In the genomic region with DNA sequence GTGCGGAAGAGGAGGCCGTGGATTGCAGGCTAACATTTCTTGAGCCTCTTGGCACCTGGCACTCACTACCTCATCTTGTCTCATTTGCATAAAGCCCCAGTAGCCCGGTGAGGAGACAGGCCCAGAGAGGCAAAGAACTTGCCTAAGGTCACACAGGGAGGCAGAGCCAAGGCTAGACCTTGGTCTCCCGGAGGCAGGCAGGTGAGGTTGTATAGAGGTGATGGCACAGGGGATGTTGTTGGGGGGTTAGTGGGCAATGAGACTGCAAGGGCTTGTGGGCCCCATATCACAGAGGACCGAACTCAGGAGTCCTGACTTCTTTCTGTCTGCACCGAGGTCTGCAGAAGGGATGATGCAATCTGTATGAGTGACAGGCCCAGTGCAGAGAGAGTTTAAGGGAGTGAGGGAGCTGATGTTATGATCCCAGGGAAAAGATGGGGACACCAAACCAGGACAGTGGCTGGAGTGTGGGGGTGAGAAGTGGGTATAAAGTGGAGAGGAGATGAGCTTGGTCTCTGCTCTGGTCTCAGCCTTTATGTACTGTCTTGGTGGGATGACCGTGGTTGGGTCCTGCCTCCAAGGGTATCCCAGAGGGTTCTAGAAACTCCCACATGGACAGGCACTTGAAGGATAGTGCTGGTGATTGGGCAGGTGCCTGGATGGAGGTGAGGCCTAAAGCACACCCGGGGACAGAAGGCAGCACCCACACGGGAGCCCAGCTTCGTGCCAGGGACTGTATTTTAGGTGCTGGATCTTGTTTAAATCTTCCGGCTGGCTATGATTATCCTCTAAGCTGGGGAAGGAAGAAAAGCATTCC, we compare ENCODE assay signal across 9 cellular contexts. TPM values are rescaled to one million over a fixed set of nuclear protein-coding genes. Genes with fewer than 3 reads are reported as not detected.
DNase-seq lines count a peak whose midpoint lies in the region; ATAC-seq and TF ChIP-seq lines count a peak whose summit lies in the region.
"Had no signal": no experiment of that assay in that cellular context is flagged by ENCODE, and none has a peak within 500 bp of the region (broad histone marks: within the 10 kb centered on the region; RNA-seq: fewer than 3 reads in every experiment).

No MANE protein-coding gene starts in this region.

- DNase-seq in SK-N-SH (no peak), type B pancreatic cell (ENCODE audit: extremely low spot score, unreplicated experiment) (no peak), T-helper 17 cell (no peak), NCI-H510A (lab: John Stamatoyannopoulos, UW) (no peak)
- DNase-seq: ACHN had no signal

- H3K27ac Mint-ChIP-seq in type B pancreatic cell (peak overlapping the region; percentile 97), T-helper 17 cell (no peak overlapping the region)

- H3K27me3 ChIP-seq in SK-N-SH (ENCODE audit: insufficient read depth) (no peaks in the 10 kb centered on the region), mucosa of rectum (ENCODE audit: control insufficient read depth in 2 of 2, insufficient read depth in 2 of 2, low read length in 2 of 2) (no peaks in the 10 kb centered on the region)

- H3K9ac ChIP-seq in SK-N-SH (peak overlapping the region; percentile 39), mucosa of rectum (ENCODE audit: low read depth in 1 of 2, low read length in 2 of 2) (peak overlapping the region; percentile 34 to 71)

- H3K9me2 ChIP-seq in SK-N-SH, result no peaks in the 10 kb centered on the region

- H3K27ac ChIP-seq in SK-N-SH (ENCODE audit: low read depth in 2 of 2, low read length in 1 of 2) (peak overlapping the region; percentile 88 to 94), cingulate gyrus (ENCODE audit: low read depth, low read length) (peak overlapping the region; percentile 95), mucosa of rectum (ENCODE audit: low read depth in 2 of 2, low read length in 2 of 2) (peak overlapping the region; percentile 90 to 98)

- H3K36me3 ChIP-seq in SK-N-SH (replicated peaks in 1 of 2; ENCODE audit: control insufficient read depth in 1 of 2, insufficient read depth in 2 of 2, low read length in 1 of 2) (peaks cover 0 to 14% of the 10 kb centered on the region in 2 experiments), mucosa of rectum (ENCODE audit: control insufficient read depth in 2 of 2, insufficient read depth in 2 of 2, low read length in 2 of 2) (peaks cover 0 to 6% of the 10 kb centered on the region in 2 donors)

- 67% methylated on average over 11 of the region's 11 CpGs for WGBS in SK-N-SH (ENCODE audit: low lambda C conversion rate)

- H3K4me3 Mint-ChIP-seq in type B pancreatic cell (peak overlapping the region; percentile 68), T-helper 17 cell (no peak overlapping the region)

- H3K4me1 ChIP-seq in SK-N-SH (ENCODE audit: control insufficient read depth in 1 of 2, insufficient read depth in 2 of 2, low read depth in 1 of 2, low read length in 1 of 2) (peaks cover 26 to 55% of the 10 kb centered on the region in 2 experiments; a peak in 3 of 4 replicates), mucosa of rectum (ENCODE audit: control insufficient read depth in 2 of 2, insufficient read depth in 2 of 2, low read length in 2 of 2) (peaks cover 53 to 70% of the 10 kb centered on the region in 2 donors)

- H4K20me1 ChIP-seq in SK-N-SH (ENCODE audit: insufficient read depth), result no peaks in the 10 kb centered on the region

- H3K79me2 ChIP-seq in SK-N-SH (ENCODE audit: insufficient read depth), result peaks cover 19% of the 10 kb centered on the region; the same call in 1 of the 2 replicates

- H3K36me3 Mint-ChIP-seq in type B pancreatic cell (no peaks in the 10 kb centered on the region), T-helper 17 cell (ENCODE audit: low read depth) (peaks cover 3% of the 10 kb centered on the region)

- no peak for TF ChIP-seq RAD21 in SK-N-SH (IDR thresholded peaks at IDR 0.05; ENCODE audit: low read length)

- peaks cover 41% of the 10 kb centered on the region for H3K4me1 Mint-ChIP-seq in type B pancreatic cell (ENCODE audit: unreplicated experiment)
- H3K4me1 Mint-ChIP-seq in T-helper 17 cell, result peaks cover 2% of the 10 kb centered on the region

- H3K27me3 Mint-ChIP-seq in type B pancreatic cell (no peaks in the 10 kb centered on the region), T-helper 17 cell (no peaks in the 10 kb centered on the region)

- H3F3A ChIP-seq in SK-N-SH (replicated peaks; ENCODE audit: insufficient read depth), result peaks cover 15% of the 10 kb centered on the region

- TF ChIP-seq CTCF in SK-N-SH (IDR thresholded peaks at IDR 0.05) (no peak), type B pancreatic cell (conservative IDR thresholded peaks at IDR 0.05) (no peak)

- no peak for TF ChIP-seq EP300 in SK-N-SH (IDR thresholded peaks at IDR 0.05; ENCODE audit: borderline replicate concordance in 1 of 2, low read depth in 1 of 2, low read length in 1 of 2)

- CTCF ChIA-PET in SK-N-SH (lab: Yijun Ruan, JAX), result interaction anchor here (0.9 to 3.6 kb wide), 4 partner anchors 10 to 76 kb away, joined by 3 to 25 read pairs (median 5); no protein-coding TSS in a partner anchor

- no peaks in the 10 kb centered on the region for H3K9me3 Mint-ChIP-seq in type B pancreatic cell

- H3K4me3 ChIP-seq in SK-N-SH (ENCODE audit: low read depth in 2 of 2, low read length in 1 of 2) (no peak overlapping the region), mucosa of rectum (ENCODE audit: low read length in 2 of 2) (peak overlapping the region in 1 of 2 donors; percentile 20)

- H3K9me3 ChIP-seq in SK-N-SH (no peaks in the 10 kb centered on the region), mucosa of rectum (ENCODE audit: control insufficient read depth in 2 of 2, low read length in 2 of 2) (no peaks in the 10 kb centered on the region), T-helper 17 cell (ENCODE audit: control insufficient read depth, low read length, poor library complexity, severe bottlenecking) (no peaks in the 10 kb centered on the region)

- 0 out of 2 replicates have a peak overlapping the region, but pooled peaks have one; percentile 70 for H2AFZ ChIP-seq in SK-N-SH (ENCODE audit: low read depth)

- POLR2A ChIA-PET in SK-N-SH (lab: Yijun Ruan, JAX), result no interaction called here

- H3K4me2 ChIP-seq in SK-N-SH, result peak overlapping the region; percentile 55

- no peak for ATAC-seq in SK-N-SH treated with all-trans-retinoic acid at 6 μM for 48 hours
- no peak for ATAC-seq in T-helper 17 cell
- ATAC-seq in HG03135 (IDR thresholded peaks at IDR 0.05; ENCODE audit: unreplicated experiment), result no peak

TF ChIP-seq in SK-N-SH, 30 proteins besides CTCF, POLR2A, EP300 and RAD21:
- TF ChIP-seq, protein P1, sequence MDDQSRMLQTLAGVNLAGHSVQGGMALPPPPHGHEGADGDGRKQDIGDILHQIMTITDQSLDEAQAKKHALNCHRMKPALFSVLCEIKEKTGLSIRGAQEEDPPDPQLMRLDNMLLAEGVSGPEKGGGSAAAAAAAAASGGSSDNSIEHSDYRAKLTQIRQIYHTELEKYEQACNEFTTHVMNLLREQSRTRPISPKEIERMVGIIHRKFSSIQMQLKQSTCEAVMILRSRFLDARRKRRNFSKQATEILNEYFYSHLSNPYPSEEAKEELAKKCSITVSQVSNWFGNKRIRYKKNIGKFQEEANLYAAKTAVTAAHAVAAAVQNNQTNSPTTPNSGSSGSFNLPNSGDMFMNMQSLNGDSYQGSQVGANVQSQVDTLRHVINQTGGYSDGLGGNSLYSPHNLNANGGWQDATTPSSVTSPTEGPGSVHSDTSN (IDR thresholded peaks at IDR 0.05), result peak; percentile 55
- TF ChIP-seq, protein P2, sequence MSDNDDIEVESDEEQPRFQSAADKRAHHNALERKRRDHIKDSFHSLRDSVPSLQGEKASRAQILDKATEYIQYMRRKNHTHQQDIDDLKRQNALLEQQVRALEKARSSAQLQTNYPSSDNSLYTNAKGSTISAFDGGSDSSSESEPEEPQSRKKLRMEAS (IDR thresholded peaks at IDR 0.05; ENCODE audit: low read depth), result peak; percentile 29; the same call in 1 of the 2 replicates
- TF ChIP-seq RFX5 (IDR thresholded peaks at IDR 0.05; ENCODE audit: low read length), result no peak
TF ChIP-seq in SK-N-SH: peak in this region for 2.

TF ChIP-seq in SK-N-SH treated with all-trans-retinoic acid at 6 μM for 48 hours, 23 proteins besides CTCF, POLR2A, EP300 and RAD21:
- no peak for TF ChIP-seq ZNF8 (CRISPR knock-in tag; IDR thresholded peaks at IDR 0.05)
- TF ChIP-seq, protein P3, sequence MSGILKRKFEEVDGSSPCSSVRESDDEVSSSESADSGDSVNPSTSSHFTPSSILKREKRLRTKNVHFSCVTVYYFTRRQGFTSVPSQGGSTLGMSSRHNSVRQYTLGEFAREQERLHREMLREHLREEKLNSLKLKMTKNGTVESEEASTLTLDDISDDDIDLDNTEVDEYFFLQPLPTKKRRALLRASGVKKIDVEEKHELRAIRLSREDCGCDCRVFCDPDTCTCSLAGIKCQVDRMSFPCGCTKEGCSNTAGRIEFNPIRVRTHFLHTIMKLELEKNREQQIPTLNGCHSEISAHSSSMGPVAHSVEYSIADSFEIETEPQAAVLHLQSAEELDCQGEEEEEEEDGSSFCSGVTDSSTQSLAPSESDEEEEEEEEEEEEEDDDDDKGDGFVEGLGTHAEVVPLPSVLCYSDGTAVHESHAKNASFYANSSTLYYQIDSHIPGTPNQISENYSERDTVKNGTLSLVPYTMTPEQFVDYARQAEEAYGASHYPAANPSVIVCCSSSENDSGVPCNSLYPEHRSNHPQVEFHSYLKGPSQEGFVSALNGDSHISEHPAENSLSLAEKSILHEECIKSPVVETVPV (CRISPR knock-in tag; IDR thresholded peaks at IDR 0.05), result no peak
- no peak for TF ChIP-seq ISL1 (CRISPR knock-in tag; IDR thresholded peaks at IDR 0.05)

RNA-seq across cellular contexts. Expression of a gene that starts 21.8 kb away (rescaled TPM):
- polyA plus RNA-seq in SK-N-SH (2012; rRNA removed), result 168 and 172 TPM in 2 replicates
- 82.7 and 123 TPM in 2 replicates for polyA plus RNA-seq in SK-N-SH (2012; cell fraction: cytosol; rRNA removed)
- polyA plus RNA-seq in SK-N-SH (2012; cell fraction: nucleus; rRNA removed), result 205 and 218 TPM in 2 replicates
- total RNA-seq in type B pancreatic cell (ENCODE audit: low replicate concordance) (80.0 and 159 TPM in 2 replicates), T-helper 17 cell (10 to 100 TPM in 1 of 2 donors, 1 to 10 TPM in 1; 5.4 to 29.6 TPM)
